Comparison of ENCODE assay signal across 22 cellular contexts in the genomic region with DNA sequence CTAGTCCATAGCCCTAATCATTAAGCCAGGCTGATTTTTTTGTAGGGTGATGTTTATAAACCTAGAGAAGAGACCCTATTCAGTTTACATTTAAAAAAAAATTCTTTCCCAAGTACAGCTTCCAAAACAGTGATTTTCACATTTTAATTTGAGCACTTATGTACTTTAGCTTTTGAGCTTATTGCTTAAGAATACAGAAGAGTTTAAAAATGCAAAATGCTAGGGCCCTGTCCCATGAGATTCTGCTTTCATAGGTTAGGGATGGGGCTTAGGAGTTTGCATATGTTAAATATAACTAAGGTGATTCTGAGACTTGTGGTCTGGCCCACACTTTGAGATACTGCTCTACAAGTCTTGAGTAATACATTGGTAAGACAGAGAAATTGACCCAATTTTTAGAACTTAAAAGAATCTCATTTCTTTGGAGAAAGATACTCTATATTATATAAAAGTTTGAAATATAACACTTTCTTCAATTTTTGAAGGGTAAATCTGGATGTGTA.
"Had no signal": no experiment of that assay in that cellular context is flagged by ENCODE, and none has a peak within 500 bp of the region (broad histone marks: within the 10 kb centered on the region; RNA-seq: fewer than 3 reads in every experiment).

No MANE protein-coding gene starts in this region.

- H3K4me3 Mint-ChIP-seq: IgD-negative memory B cell had no signal

- H3K4me3 ChIP-seq: K562 had no signal

- ATAC-seq: Panc1, PC-3, SK-N-SH treated with all-trans-retinoic acid at 6 μM for 48 hours had no signal

- H3K27ac Mint-ChIP-seq: IgD-negative memory B cell had no signal

- H3K4me2 ChIP-seq: KMS-11 had no signal

- DNase-seq: Kasumi-1, MV-4-11, NCI-H1048, NCI-H1105, NCI-H1417, NCI-H1436 treated with DMSO at 0.1 percent for 48 hours, NCI-H1694 treated with DMSO at 0.1 percent for 48 hours, NCI-H1930, NCI-H2081, NCI-H2107, NCI-H524, NCI-H526 treated with DMSO at 0.1 percent for 48 hours, NCI-H748 treated with DMSO at 0.1 percent for 48 hours, PC-3, SHP77 had no signal

- H3K27ac ChIP-seq: HL-60, KMS-11, RWPE1 had no signal

- H3K36me3 Mint-ChIP-seq: IgD-negative memory B cell had no signal

- H3K9me3 Mint-ChIP-seq: IgD-negative memory B cell had no signal

- H3K4me1 Mint-ChIP-seq: IgD-negative memory B cell had no signal
